6 cellular contexts compared by ENCODE assay signal in the genomic region with DNA sequence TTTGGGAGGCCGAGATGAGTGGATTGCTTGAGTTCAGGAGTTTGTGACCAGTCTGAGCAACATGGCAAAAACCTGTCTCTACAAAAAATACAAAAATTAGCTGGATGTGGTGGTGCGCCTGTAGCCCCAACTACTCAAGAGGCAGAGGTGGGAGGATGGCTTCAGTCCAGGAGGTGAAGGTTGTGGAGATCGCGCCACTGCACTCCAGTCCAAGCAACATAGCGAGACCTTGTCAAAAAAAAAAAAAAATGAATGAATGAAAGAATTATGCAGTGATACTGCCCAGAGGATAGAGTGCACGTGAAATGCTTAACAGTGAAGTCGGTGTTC. TPM values are rescaled to one million over a fixed set of nuclear protein-coding genes. Genes with fewer than 3 reads are reported as not detected.
A peak's percentile ranks its signal among the peaks of the same experiment; 100 is the strongest.
DNase-seq lines count a peak whose midpoint lies in the region; ATAC-seq and TF ChIP-seq lines count a peak whose summit lies in the region.

No MANE protein-coding gene starts in this region.

- peak overlapping the region; percentile 71 for H3K27ac Mint-ChIP-seq in chondrocyte (ENCODE audit: unreplicated experiment)

- no peaks in the 10 kb centered on the region for H3K27me3 Mint-ChIP-seq in chondrocyte (ENCODE audit: low read depth)

- TF ChIP-seq CTCF in KMS-11 (conservative IDR thresholded peaks at IDR 0.05; ENCODE audit: low read depth, low read length) (no peak), chondrocyte (IDR thresholded peaks at IDR 0.05) (no peak), gastrocnemius medialis (IDR thresholded peaks at IDR 0.05 in 4 of 5, conservative IDR thresholded peaks at IDR 0.05 in 1 of 5) (no peak)

- H4K20me1 ChIP-seq in KMS-11 (ENCODE audit: insufficient read depth) = no peaks in the 10 kb centered on the region

- H3K36me3 Mint-ChIP-seq in chondrocyte (ENCODE audit: low read depth) = peaks cover 9% of the 10 kb centered on the region

- intact Hi-C loops in gastrocnemius medialis (cut with DNase I; ENCODE audit: low total_unique reads) = loop anchor here (1.0 kb wide), 1 partner anchor 23 kb away; the partner anchor contains the start of gene IPO13

- no peaks in the 10 kb centered on the region for H3K9me3 ChIP-seq in gastrocnemius medialis

- no peak for TF ChIP-seq POLR2A in gastrocnemius medialis (IDR thresholded peaks at IDR 0.05)

- H3K9ac ChIP-seq in KMS-11 = no peak overlapping the region

- H3K27me3 ChIP-seq in KMS-11 (ENCODE audit: insufficient read depth, low read depth) = no peaks in the 10 kb centered on the region
- H3K27me3 ChIP-seq in gastrocnemius medialis = no peaks in the 10 kb centered on the region

- H3K79me2 ChIP-seq in KMS-11 (ENCODE audit: insufficient read depth, low read depth) = peaks cover 15% of the 10 kb centered on the region

- peak overlapping the region; percentile 45 for H3K4me2 ChIP-seq in KMS-11

- no peak for DNase-seq in chondrocyte (ENCODE audit: low spot score)
- no peak for DNase-seq in gastrocnemius medialis
- DNase-seq in stimulated activated naive CD4-positive, alpha-beta T cell treated with Interleukin-2 at 50 U/mL for 16 hours (lab: John Stamatoyannopoulos, UW) = no peak
- DNase-seq in DMS153 treated with DMSO at 0.1 percent for 48 hours (lab: John Stamatoyannopoulos, UW; ENCODE audit: unreplicated experiment) = no peak

- H3K4me1 ChIP-seq in KMS-11 (ENCODE audit: low read depth, poor library complexity, severe bottlenecking) (peaks cover 17% of the 10 kb centered on the region), gastrocnemius medialis (peaks cover 21 to 39% of the 10 kb centered on the region in 2 donors)

- peaks cover 7% of the 10 kb centered on the region for H3K9me3 Mint-ChIP-seq in chondrocyte (ENCODE audit: low read depth)

- in situ Hi-C loops in gastrocnemius medialis (cut with MboI; ENCODE audit: low sequenced_read_pairs in 4 of 4) = no loop called here

- no peaks in the 10 kb centered on the region for H3K36me3 ChIP-seq in KMS-11 (ENCODE audit: insufficient read depth)
- H3K36me3 ChIP-seq in gastrocnemius medialis = peaks cover 0 to 45% of the 10 kb centered on the region in 2 donors

- no peak overlapping the region for H3K27ac ChIP-seq in KMS-11
- H3K27ac ChIP-seq in gastrocnemius medialis = peak overlapping the region in 3 of 4 donors; percentile 5 to 91 (median 44)

- H2AFZ ChIP-seq in KMS-11 (ENCODE audit: low read depth) = no peak overlapping the region

- peak overlapping the region; percentile 98 for H3K4me3 Mint-ChIP-seq in chondrocyte (ENCODE audit: unreplicated experiment)

- ATAC-seq in gastrocnemius medialis (no peak), HG03571 (IDR thresholded peaks at IDR 0.05; ENCODE audit: unreplicated experiment) (no peak)

- H3K4me1 Mint-ChIP-seq in chondrocyte (ENCODE audit: low read depth) = peaks cover 26% of the 10 kb centered on the region

- H3K4me3 ChIP-seq in KMS-11 (IDR thresholded peaks at IDR 0.05; ENCODE audit: insufficient read depth, low read depth, low read length) (no peak overlapping the region), gastrocnemius medialis (peak overlapping the region; percentile 34 to 95 (median 82))

RNA-seq across cellular contexts. Expression of gene DPH2, which starts 0.4 kb away (rescaled TPM):
- total RNA-seq in chondrocyte (22.2 to 27.3 TPM (median 22.4 TPM) in 3 replicates), gastrocnemius medialis (10 to 100 TPM; 53.1 to 68.3 (median 55.3) TPM)

RNA-seq across cellular contexts. Expression of gene ATP6V0B, which starts 5.4 kb away (rescaled TPM):
- 112 to 123 TPM (median 122 TPM) in 3 replicates for total RNA-seq in chondrocyte
- total RNA-seq in gastrocnemius medialis = 100 to 1,000 TPM; 156 to 242 (median 195) TPM

RNA-seq across cellular contexts. Expression of gene B4GALT2, which starts 9.6 kb away (rescaled TPM):
- 94.8 to 109 TPM (median 99.4 TPM) in 3 replicates for total RNA-seq in chondrocyte
- total RNA-seq in gastrocnemius medialis = 10 to 100 TPM; 63.5 to 97.8 (median 72.1) TPM

RNA-seq across cellular contexts. Expression of gene CCDC24, which starts 22.0 kb away (rescaled TPM):
- total RNA-seq in chondrocyte (5.4 to 6.8 TPM (median 6.3 TPM) in 3 replicates), gastrocnemius medialis (1 to 10 TPM in 2 of 4 donors, under 1 TPM in 2; 0.73 to 2.9 (median 1.2) TPM)

RNA-seq across cellular contexts. Expression of gene IPO13, which starts 22.6 kb away (rescaled TPM):
- total RNA-seq in chondrocyte (33.4 to 39.2 TPM (median 38.8 TPM) in 3 replicates), gastrocnemius medialis (100 to 1,000 TPM in 3 of 4 donors, 10 to 100 TPM in 1; 81.9 to 171 (median 105) TPM)
